8 cellular contexts compared by ENCODE assay signal in the genomic region with DNA sequence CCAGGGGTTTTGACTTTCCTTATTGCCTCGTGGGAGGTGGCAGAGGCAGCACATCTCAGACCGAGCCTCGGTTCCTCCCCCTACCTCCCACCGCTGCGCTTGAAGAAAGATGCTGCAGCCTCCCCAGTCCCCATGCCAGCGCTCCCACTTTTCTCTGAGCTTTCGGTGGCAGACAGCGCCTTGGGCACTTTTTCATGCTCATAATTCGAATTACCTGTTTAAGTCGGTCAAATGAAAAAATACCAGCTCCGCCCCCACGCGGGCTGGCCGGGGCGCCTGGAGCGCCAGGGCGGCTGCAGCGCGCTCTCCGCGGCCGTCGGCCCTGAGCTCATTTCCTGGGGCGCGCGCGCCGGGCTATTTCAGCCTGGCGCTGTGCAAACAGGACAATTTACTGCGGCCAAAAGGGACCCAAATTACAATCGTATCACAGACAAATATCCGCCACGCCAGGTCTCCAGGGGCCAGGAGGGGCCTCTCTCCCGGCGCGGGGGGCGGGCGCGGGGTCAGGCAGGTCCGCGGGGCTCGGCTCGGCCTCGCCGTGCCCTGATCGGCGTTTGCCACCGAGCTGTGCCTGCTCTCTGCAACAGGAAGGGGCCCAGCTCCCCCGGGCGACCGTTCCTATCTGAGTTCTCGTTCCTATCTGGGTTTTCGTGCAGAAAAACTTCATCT. TPM values are rescaled to one million over a fixed set of nuclear protein-coding genes. Genes with fewer than 3 reads are reported as not detected.
DNase-seq lines count a peak whose midpoint lies in the region; ATAC-seq and TF ChIP-seq lines count a peak whose summit lies in the region.

No MANE protein-coding gene starts in this region.

- peaks cover 45% of the 10 kb centered on the region for H3K27me3 Mint-ChIP-seq in T-helper 2 cell treated with Interferon-gamma antibody and Interleukin-4, amounts not matched to agents 5 μg/mL and 100 μg/mL, for 36 hours (ENCODE audit: low read depth)

- peaks cover 10 to 36% of the 10 kb centered on the region in 2 donors for H3K27me3 ChIP-seq in muscle layer of colon (ENCODE audit: control insufficient read depth in 1 of 2, insufficient read depth in 2 of 2, low read length in 2 of 2)

- H3K36me3 ChIP-seq in muscle layer of colon (ENCODE audit: insufficient read depth, low read length), result no peaks in the 10 kb centered on the region

- peaks cover 10% of the 10 kb centered on the region for H3K4me1 ChIP-seq in muscle layer of colon (ENCODE audit: insufficient read depth, low read length)

- H3K27ac Mint-ChIP-seq in T-helper 2 cell treated with Interferon-gamma antibody and Interleukin-4, amounts not matched to agents 5 μg/mL and 100 μg/mL, for 36 hours, result no peak overlapping the region

- no peaks in the 10 kb centered on the region for H3K36me3 Mint-ChIP-seq in T-helper 2 cell treated with Interferon-gamma antibody and Interleukin-4, amounts not matched to agents 5 μg/mL and 100 μg/mL, for 36 hours (ENCODE audit: low read depth)

- no peaks in the 10 kb centered on the region for H3K9me3 Mint-ChIP-seq in T-helper 2 cell treated with Interferon-gamma antibody and Interleukin-4, amounts not matched to agents 5 μg/mL and 100 μg/mL, for 36 hours

- ATAC-seq in Right ventricle myocardium inferior, result peak; percentile 64
- no peak for ATAC-seq in HG03108 (IDR thresholded peaks at IDR 0.05; ENCODE audit: unreplicated experiment)
- ATAC-seq in HG03196 (IDR thresholded peaks at IDR 0.05; ENCODE audit: unreplicated experiment), result no peak

- DNase-seq in Right ventricle myocardium inferior (ENCODE audit: missing footprints) (no peak), cardiac septum (ENCODE audit: low spot score) (no peak), epithelial cell of esophagus (ENCODE audit: low read depth) (peak; percentile 45), NCI-H226 (no peak)
- DNase-seq in T-helper 2 cell treated with Interferon-gamma antibody and Interleukin-4, amounts not matched to agents 5 μg/mL and 100 μg/mL, for 36 hours (ENCODE audit: low spot score), result peak; percentile 37

- no peaks in the 10 kb centered on the region for H3K9me3 ChIP-seq in muscle layer of colon (ENCODE audit: low read length)

- no peak for TF ChIP-seq CTCF in epithelial cell of esophagus (IDR thresholded peaks at IDR 0.05; ENCODE audit: insufficient read depth, low read depth, low read length, missing control alignments)

- intact Hi-C loops in Right ventricle myocardium inferior (cut with DNase I) (no loop called here), cardiac septum (cut with DNase I) (no loop called here)

- peak overlapping the region; percentile 26 for H3K4me3 ChIP-seq in epithelial cell of esophagus (ENCODE audit: low read length)
- H3K4me3 ChIP-seq in muscle layer of colon (ENCODE audit: low read depth in 1 of 2, low read length in 2 of 2), result peak overlapping the region; percentile 14 to 43

- H3K27ac ChIP-seq in muscle layer of colon (ENCODE audit: low read depth, low read length), result peak overlapping the region; percentile 47

- H3K9ac ChIP-seq in muscle layer of colon (ENCODE audit: low read length), result no peak overlapping the region

- peak overlapping the region; percentile 81 for H3K4me3 Mint-ChIP-seq in T-helper 2 cell treated with Interferon-gamma antibody and Interleukin-4, amounts not matched to agents 5 μg/mL and 100 μg/mL, for 36 hours

- peaks cover 14% of the 10 kb centered on the region for H3K4me1 Mint-ChIP-seq in T-helper 2 cell treated with Interferon-gamma antibody and Interleukin-4, amounts not matched to agents 5 μg/mL and 100 μg/mL, for 36 hours (ENCODE audit: low read depth)

RNA-seq across cellular contexts. Expression of a gene that starts 45.0 kb away (rescaled TPM):
- not detected for total RNA-seq in Right ventricle myocardium inferior
- 0.24 TPM for total RNA-seq in cardiac septum

RNA-seq across cellular contexts. Expression of a gene that starts 51.9 kb away (rescaled TPM):
- total RNA-seq in Right ventricle myocardium inferior (11.1 TPM), cardiac septum (19.8 TPM)

Comparison
In these comparisons a context has a peak if more than half of its experiments do, and no peak if none do; other contexts are left out.
1. DNase-seq: peak in T-helper 2 cell treated with Interferon-gamma antibody and Interleukin-4, amounts not matched to agents 5 μg/mL and 100 μg/mL, for 36 hours (single experiment) and epithelial cell of esophagus (single experiment); none in Right ventricle myocardium inferior (single experiment), cardiac septum (single experiment) and NCI-H226 (single experiment).